In genomic region chr20:61185181-61185580, GRCh38 we compare ENCODE assay signal across 26 cellular contexts.
DNase-seq lines count a peak whose midpoint lies in the region; ATAC-seq and FAIRE-seq lines count a peak whose summit lies in the region.
"Had no signal": no experiment of that assay in that cellular context is flagged by ENCODE, and none has a peak within 500 bp of the region (broad histone marks: within the 10 kb centered on the region; RNA-seq: fewer than 3 reads in every experiment).

No MANE protein-coding gene starts in this region.

- FAIRE-seq in small intestine (lab: Jason Lieb, UNC): no peak
- FAIRE-seq: pancreas had no signal

- 66 to 83% (median 68%) methylated on average over 7 of the region's 7 CpGs for WGBS in small intestine, 3 donors

- H3K4me3 ChIP-seq in small intestine (ENCODE audit: low read depth in 1 of 2, low read length in 2 of 2): no peak overlapping the region
- H3K4me3 ChIP-seq: body of pancreas, GM23338, MG63, pancreas, right atrium auricular region had no signal

- DNase-seq in ELR (ENCODE audit: low read depth) (peak; percentile 46), RPMI7951 (ENCODE audit: low read depth) (peak; percentile 33), epithelial cell of prostate (ENCODE audit: low read depth, low spot score) (no peak), renal cortical epithelial cell (ENCODE audit: low read depth) (peak; percentile 30), NK-92 (lab: John Stamatoyannopoulos, UW; ENCODE audit: unreplicated experiment) (no peak), small intestine (no peak)
- no peak for DNase-seq in NK-92 treated with Interleukin-12 subunit alpha and Interleukin-12 subunit beta, amount 100 ng/mL, for 24 hours (lab: John Stamatoyannopoulos, UW)
- DNase-seq: activated CD4-positive, alpha-beta T cell treated with anti-CD3 and anti-CD28 coated beads for 4 hours; activated gamma-delta T cell treated with Interleukin-2 at 50 U/mL for 16 hours; activated T-cell treated with anti-CD3 and anti-CD28 coated beads, Interleukin-2, amount 50 U/mL, for 4 hours; glutamatergic neuron; NCI-H2029 treated with DMSO at 0.1 percent for 48 hours; NCI-H345; NCI-H82; pancreas; Right ventricle myocardium superior; stimulated activated CD4-positive, alpha-beta T cell treated with anti-CD3 and anti-CD28 coated beads, Interleukin-4, amount 100 ng/mL, for 1 hour had no signal

- no peak for ATAC-seq in GM21360 (IDR thresholded peaks at IDR 0.05; ENCODE audit: unreplicated experiment)
- ATAC-seq: activated T-cell treated with anti-CD3 and anti-CD28 coated beads, Interleukin-2, amount 50 U/mL, for 4 hours; GM23338; natural killer cell treated with Interleukin-12 subunit alpha and Interleukin-12 subunit beta and Interleukin-15 and Interleukin-18, amount 100 ng/mL, for 72 hours; stimulated activated effector memory CD8-positive, alpha-beta T cell treated with anti-CD3 and anti-CD28 coated beads, Interleukin-12 subunit alpha, Interleukin-12 subunit beta, amount 100 ng/mL, for 72 hours had no signal

- no peaks in the 10 kb centered on the region for H3K9me3 ChIP-seq in small intestine (ENCODE audit: control insufficient read depth, low read depth)
- H3K9me3 ChIP-seq: body of pancreas, MG63, pancreas, right atrium auricular region had no signal

- H3K27ac ChIP-seq in epithelial cell of prostate (peak overlapping the region; percentile 85), small intestine (ENCODE audit: low read depth in 1 of 2, low read length in 1 of 2) (no peak overlapping the region)
- H3K27ac ChIP-seq: C4-2B, right atrium auricular region, VCaP had no signal

- H3K27me3 ChIP-seq in small intestine (ENCODE audit: control insufficient read depth in 2 of 2, insufficient read depth in 2 of 2, low read length in 2 of 2): no peaks in the 10 kb centered on the region
- H3K27me3 ChIP-seq: body of pancreas, MG63, right atrium auricular region had no signal

- no peaks in the 10 kb centered on the region for H3K36me3 ChIP-seq in small intestine (ENCODE audit: control insufficient read depth in 2 of 2, insufficient read depth in 2 of 2, low read length in 2 of 2)
- H3K36me3 ChIP-seq: MG63, pancreas, right atrium auricular region had no signal

- H3K4me1 ChIP-seq in small intestine (ENCODE audit: control insufficient read depth in 2 of 2, insufficient read depth in 1 of 2, low read depth in 1 of 2, low read length in 1 of 2): no peaks in the 10 kb centered on the region
- H3K4me1 ChIP-seq: pancreas, right atrium auricular region had no signal

Comparison
In these comparisons a context has a peak if more than half of its experiments do, and no peak if none do; other contexts are left out.
1. DNase-seq: peak in ELR (single experiment), RPMI7951 (single experiment) and renal cortical epithelial cell (single experiment); none in epithelial cell of prostate (single experiment), NK-92 (single experiment), NK-92 treated with Interleukin-12 subunit alpha and Interleukin-12 subunit beta, amount 100 ng/mL, for 24 hours (single experiment) and small intestine (single experiment).